ENCODE assay signal across 5 cellular contexts in genomic region chr1:50691362-50691761, GRCh38.
DNase-seq lines count a peak whose midpoint lies in the region; ATAC-seq and TF ChIP-seq lines count a peak whose summit lies in the region.
"Not testable (repeated sequence)": the region's sequence is repeated elsewhere in the genome, so short reads cannot be mapped to it uniquely, and the experiment has no call there.

No MANE protein-coding gene starts in this region.

- H3K4me2 ChIP-seq in GM23338, result not testable (repeated sequence)

- H3K4me3 Mint-ChIP-seq in GM23338; HFFc6; endothelial cell (ENCODE audit: unreplicated experiment); neural crest cell: not testable (repeated sequence)

- not testable (repeated sequence) for H3F3A ChIP-seq in GM23338 (replicated peaks; ENCODE audit: low read depth)

- H3K27ac ChIP-seq in GM23338 (ENCODE audit: low read depth); brain microvascular endothelial cell: not testable (repeated sequence)

- H3K4me3 ChIP-seq in GM23338; brain microvascular endothelial cell (ENCODE audit: low read depth, low read length): not testable (repeated sequence)

- H3K27ac Mint-ChIP-seq in GM23338; HFFc6; endothelial cell (ENCODE audit: unreplicated experiment); neural crest cell (ENCODE audit: unreplicated experiment): not testable (repeated sequence)

- not testable (repeated sequence) for H4K20me1 ChIP-seq in GM23338 (replicated peaks; ENCODE audit: insufficient read depth)

- peak; percentile 22 for DNase-seq in GM23338 (ENCODE audit: low spot score)
- DNase-seq in HFFc6; brain microvascular endothelial cell; endothelial cell (ENCODE audit: low spot score); neural crest cell (ENCODE audit: low read depth, low spot score): not testable (repeated sequence)

- ATAC-seq in GM23338, result not testable (repeated sequence)

- H3K27me3 Mint-ChIP-seq in GM23338 (ENCODE audit: insufficient read depth, low read depth, poor library complexity); HFFc6 (ENCODE audit: insufficient read depth); endothelial cell (ENCODE audit: unreplicated experiment); neural crest cell (ENCODE audit: low read depth): not testable (repeated sequence)

- not testable (repeated sequence) for H3K4me1 Mint-ChIP-seq in GM23338; HFFc6 (ENCODE audit: low read depth); endothelial cell (ENCODE audit: unreplicated experiment); neural crest cell

- not testable (repeated sequence) for H3K36me3 ChIP-seq in GM23338 (ENCODE audit: insufficient read depth); brain microvascular endothelial cell (replicated peaks)

- H3K27me3 ChIP-seq in GM23338 (ENCODE audit: insufficient read depth); brain microvascular endothelial cell (replicated peaks): not testable (repeated sequence)

- not testable (repeated sequence) for H3K9me2 ChIP-seq in GM23338 (ENCODE audit: insufficient read depth)

- not testable (repeated sequence) for H3K79me2 ChIP-seq in GM23338 (replicated peaks; ENCODE audit: insufficient read depth)

- not testable (repeated sequence) for H2AFZ ChIP-seq in GM23338

- H3K36me3 Mint-ChIP-seq in GM23338 (ENCODE audit: low read depth); HFFc6 (ENCODE audit: low read depth); endothelial cell (ENCODE audit: low read depth, unreplicated experiment); neural crest cell (ENCODE audit: low read depth): not testable (repeated sequence)

- in situ Hi-C loops in brain microvascular endothelial cell (cut with HindIII; ENCODE audit: low pct_ligation_motif_present, low sequenced_read_pairs), result not testable (repeated sequence)

- peak; percentile 0 to 37; a peak in 1 of 4 replicates for TF ChIP-seq CTCF in GM23338 (conservative IDR thresholded peaks at IDR 0.05; ENCODE audit: low read depth in 2 of 2)
- peak; percentile 51 for TF ChIP-seq CTCF in HFFc6 (IDR thresholded peaks at IDR 0.05)
- TF ChIP-seq CTCF in brain microvascular endothelial cell (IDR thresholded peaks at IDR 0.05; ENCODE audit: low read depth, low read length, missing control alignments), result peak; percentile 18
- peak; percentile 59 for TF ChIP-seq CTCF in endothelial cell (IDR thresholded peaks at IDR 0.05; ENCODE audit: unreplicated experiment)
- TF ChIP-seq CTCF in neural crest cell (conservative IDR thresholded peaks at IDR 0.05), result peak; percentile 33

- not testable (repeated sequence) for H3K4me1 ChIP-seq in GM23338 (ENCODE audit: insufficient read depth)

- not testable (repeated sequence) for H3K9me3 Mint-ChIP-seq in GM23338; HFFc6; endothelial cell (ENCODE audit: unreplicated experiment); neural crest cell
